In the genomic region with DNA sequence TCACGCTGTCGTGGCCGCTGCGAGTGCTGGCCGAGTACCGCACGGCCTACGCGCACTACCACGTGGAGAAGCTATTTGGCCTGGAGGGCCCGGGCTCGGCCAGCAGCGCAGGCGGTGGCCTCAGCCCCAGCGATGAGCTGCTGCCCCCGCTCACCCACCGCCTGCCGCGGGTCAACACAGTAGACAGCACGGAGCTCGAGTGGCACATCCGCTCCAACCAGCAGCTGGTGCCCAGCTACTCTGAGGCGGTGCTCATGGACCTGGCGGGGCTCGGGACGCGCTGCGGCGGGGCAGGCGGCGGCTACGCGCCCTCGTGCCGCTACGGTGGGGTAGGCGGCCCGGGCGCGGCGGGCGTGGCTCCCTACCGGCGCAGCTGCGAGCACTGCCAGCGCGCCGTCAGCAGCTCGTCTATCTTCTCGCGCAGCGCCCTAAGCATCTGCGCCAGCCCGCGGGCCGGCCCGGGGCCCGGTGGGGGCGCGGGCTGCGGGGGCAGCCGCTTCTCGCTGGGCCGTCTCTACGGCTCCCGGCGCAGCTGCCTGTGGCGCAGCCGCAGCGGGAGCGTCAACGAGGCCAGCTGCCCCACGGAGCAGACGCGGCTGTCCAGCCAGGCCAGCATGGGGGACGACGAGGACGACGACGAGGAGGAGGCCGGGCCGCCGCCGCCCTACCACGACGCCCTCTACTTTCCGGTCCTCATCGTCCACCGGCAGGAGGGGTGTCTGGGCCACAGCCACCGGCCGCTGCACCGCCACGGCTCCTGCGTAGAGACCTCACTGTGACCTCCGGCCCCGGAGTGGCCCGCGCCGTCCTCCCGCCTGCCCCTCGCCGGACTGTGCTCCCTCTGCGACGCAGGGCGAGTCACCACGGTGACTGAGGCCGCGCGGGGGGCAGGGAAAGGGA, we compare ENCODE assay signal across 10 cellular contexts. TPM values are rescaled to one million over a fixed set of nuclear protein-coding genes. Genes with fewer than 3 reads are reported as not detected.
DNase-seq lines count a peak whose midpoint lies in the region; ATAC-seq and TF ChIP-seq lines count a peak whose summit lies in the region.
"Had no signal": no experiment of that assay in that cellular context is flagged by ENCODE, and none has a peak within 500 bp of the region (broad histone marks: within the 10 kb centered on the region; RNA-seq: fewer than 3 reads in every experiment).

No MANE protein-coding gene starts in this region.

- no peaks in the 10 kb centered on the region for H3K36me3 ChIP-seq in vagina

- peak overlapping the region; percentile 22 to 48 for H3K4me3 ChIP-seq in vagina

- H3K27ac Mint-ChIP-seq in dendritic cell treated with granulocyte-macrophage colony-stimulating factor and Interleukin-4, amounts not matched to agents 40 ng/mL and 50 ng/mL, for 4 days = no peak overlapping the region
- no peak overlapping the region for H3K27ac Mint-ChIP-seq in CD14-positive monocyte

- peaks cover 16% of the 10 kb centered on the region for H3K4me1 Mint-ChIP-seq in dendritic cell treated with granulocyte-macrophage colony-stimulating factor and Interleukin-4, amounts not matched to agents 40 ng/mL and 50 ng/mL, for 4 days (ENCODE audit: low read depth)
- H3K4me1 Mint-ChIP-seq in CD14-positive monocyte = peaks cover 9% of the 10 kb centered on the region

- peak overlapping the region; percentile 10 for H3K4me3 Mint-ChIP-seq in dendritic cell treated with granulocyte-macrophage colony-stimulating factor and Interleukin-4, amounts not matched to agents 40 ng/mL and 50 ng/mL, for 4 days
- peak overlapping the region in 1 of 2 donors; percentile 62 for H3K4me3 Mint-ChIP-seq in CD14-positive monocyte

- intact Hi-C loops in dendritic cell treated with granulocyte-macrophage colony-stimulating factor and Interleukin-4, amounts not matched to agents 40 ng/mL and 50 ng/mL, for 4 days (cut with micrococcal nuclease) = no loop called here
- intact Hi-C loops in vagina (cut with DNase I) (no loop called here), CD14-positive monocyte (cut with micrococcal nuclease) (no loop called here)

- H3K27me3 Mint-ChIP-seq in dendritic cell treated with granulocyte-macrophage colony-stimulating factor and Interleukin-4, amounts not matched to agents 40 ng/mL and 50 ng/mL, for 4 days = peaks cover 82% of the 10 kb centered on the region
- peaks cover 61 to 93% (median 77%) of the 10 kb centered on the region in 3 donors for H3K27me3 Mint-ChIP-seq in CD14-positive monocyte (ENCODE audit: low read depth in 3 of 3)

- peak; percentile 56 for DNase-seq in stimulated activated CD4-positive, alpha-beta T cell treated with anti-CD3 and anti-CD28 coated beads, Interleukin-15, amount 100 ng/mL, for 24 hours
- no peak for DNase-seq in stimulated activated CD4-positive, alpha-beta T cell treated with anti-CD3 and anti-CD28 coated beads, Interleukin-2, amount 100 ng/mL, for 48 hours
- DNase-seq in myocyte (ENCODE audit: low read depth) (peak; percentile 59), vagina (ENCODE audit: extremely low spot score in 2 of 2) (no peak), CD14-positive monocyte (ENCODE audit: low spot score) (no peak), NCI-H128 (lab: John Stamatoyannopoulos, UW; ENCODE audit: unreplicated experiment) (no peak)
- DNase-seq: activated CD4-positive, CD25-positive, alpha-beta regulatory T cell; NCI-H345 had no signal

- no peak for TF ChIP-seq POLR2A in vagina (IDR thresholded peaks at IDR 0.05)

- H3K27me3 ChIP-seq in vagina = peaks cover 4% of the 10 kb centered on the region

- H3K27ac ChIP-seq in vagina = no peak overlapping the region

- TF ChIP-seq CTCF in vagina (IDR thresholded peaks at IDR 0.05) (no peak), CD14-positive monocyte (IDR thresholded peaks at IDR 0.05) (no peak)

- ATAC-seq in GM21515 (IDR thresholded peaks at IDR 0.05; ENCODE audit: unreplicated experiment) = no peak

- no peaks in the 10 kb centered on the region for H3K9me3 Mint-ChIP-seq in dendritic cell treated with granulocyte-macrophage colony-stimulating factor and Interleukin-4, amounts not matched to agents 40 ng/mL and 50 ng/mL, for 4 days
- H3K9me3 Mint-ChIP-seq in CD14-positive monocyte = peaks cover 0 to 15% (median 4%) of the 10 kb centered on the region in 7 donors

- peaks cover 10% of the 10 kb centered on the region for H3K4me1 ChIP-seq in vagina

- no peaks in the 10 kb centered on the region for H3K9me3 ChIP-seq in vagina

- no peaks in the 10 kb centered on the region for H3K36me3 Mint-ChIP-seq in dendritic cell treated with granulocyte-macrophage colony-stimulating factor and Interleukin-4, amounts not matched to agents 40 ng/mL and 50 ng/mL, for 4 days (ENCODE audit: low read depth)
- peaks cover 0 to 5% of the 10 kb centered on the region in 2 donors for H3K36me3 Mint-ChIP-seq in CD14-positive monocyte

RNA-seq across cellular contexts. Expression of a gene that starts 5.7 kb away (rescaled TPM):
- total RNA-seq in myocyte (not detected in 2 replicates), vagina (0.49 TPM)
- polyA plus RNA-seq in myocyte (2012) = 0.34 TPM
- polyA plus RNA-seq in CD14-positive monocyte = not detected

RNA-seq across cellular contexts. Expression of a gene that starts 10.6 kb away (rescaled TPM):
- total RNA-seq in myocyte = 7.8 and 12.8 TPM in 2 replicates
- polyA plus RNA-seq in myocyte (2012) = 4.3 TPM
- 17.2 TPM for total RNA-seq in vagina
- 10 to 100 TPM; 19.9 to 23.2 TPM for polyA plus RNA-seq in CD14-positive monocyte

RNA-seq across cellular contexts. Expression of a gene that starts 18.7 kb away (rescaled TPM):
- total RNA-seq in myocyte (51.4 and 55.6 TPM in 2 replicates), vagina (19.6 TPM)
- polyA plus RNA-seq in myocyte (2012) = 82.4 TPM
- polyA plus RNA-seq in CD14-positive monocyte = 10 to 100 TPM; 17.4 to 30.6 TPM

RNA-seq across cellular contexts. Expression of a gene that starts 29.1 kb away (rescaled TPM):
- total RNA-seq in myocyte = 1,588 and 1,639 TPM in 2 replicates
- 942 TPM for polyA plus RNA-seq in myocyte (2012)
- 463 TPM for total RNA-seq in vagina
- 100 to 1,000 TPM; 119 to 145 TPM for polyA plus RNA-seq in CD14-positive monocyte

RNA-seq across cellular contexts. Expression of a gene that starts 37.1 kb away (rescaled TPM):
- 6.1 and 6.8 TPM in 2 replicates for total RNA-seq in myocyte
- 5.6 TPM for polyA plus RNA-seq in myocyte (2012)
- 13.3 TPM for total RNA-seq in vagina
- 1 to 10 TPM; 1.8 to 3.2 TPM for polyA plus RNA-seq in CD14-positive monocyte

Comparison
In these comparisons a context has a peak if more than half of its experiments do, and no peak if none do; other contexts are left out.
1. DNase-seq: peak in stimulated activated CD4-positive, alpha-beta T cell treated with anti-CD3 and anti-CD28 coated beads, Interleukin-15, amount 100 ng/mL, for 24 hours (single experiment) and myocyte (single experiment); none in stimulated activated CD4-positive, alpha-beta T cell treated with anti-CD3 and anti-CD28 coated beads, Interleukin-2, amount 100 ng/mL, for 48 hours (0 of 2), vagina (0 of 2), CD14-positive monocyte (single experiment) and NCI-H128 (single experiment).